In the genomic region with DNA sequence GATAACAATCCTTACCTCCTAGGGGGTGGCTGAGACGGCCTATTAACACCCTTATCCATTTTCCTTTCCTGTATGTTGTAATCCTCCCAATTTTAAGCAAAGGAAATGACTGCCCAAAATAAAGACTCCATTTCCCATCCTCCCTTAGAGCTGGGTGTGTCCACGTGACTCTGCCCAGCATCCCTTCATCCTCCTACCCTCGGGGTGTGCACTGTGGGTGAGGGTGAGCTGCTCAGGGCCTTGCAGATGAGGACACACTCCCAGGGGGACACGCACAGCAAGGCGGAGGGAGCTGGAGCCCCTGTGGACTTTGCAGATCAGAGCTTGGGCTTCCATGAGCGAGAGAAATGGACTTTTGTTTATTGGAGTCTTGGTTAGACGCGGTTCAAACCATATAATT, we compare ENCODE assay signal across 1 cellular context.
TF ChIP-seq lines count a peak whose summit lies in the region.

No MANE protein-coding gene starts in this region.

TF ChIP-seq in HepG2, 621 proteins besides CTCF, POLR2A, EP300 and RAD21:
- TF ChIP-seq ZNF616 (CRISPR knock-in tag; IDR thresholded peaks at IDR 0.05; ENCODE audit: low read depth) (no peak), FOSL2 (CRISPR knock-in tag; IDR thresholded peaks at IDR 0.05) (no peak), KMT2B (CRISPR knock-in tag; IDR thresholded peaks at IDR 0.05) (no peak), STAT5B (CRISPR knock-in tag; IDR thresholded peaks at IDR 0.05) (no peak), DNMT3B (CRISPR knock-in tag; conservative IDR thresholded peaks at IDR 0.05) (no peak), SRSF4 (IDR thresholded peaks at IDR 0.05; ENCODE audit: low read depth, low read length, poor library complexity, severe bottlenecking) (no peak), KLF15 (CRISPR knock-in tag; IDR thresholded peaks at IDR 0.05; ENCODE audit: borderline replicate concordance) (no peak), NFIC (IDR thresholded peaks at IDR 0.05; ENCODE audit: low read length) (no peak), PAF1 (CRISPR knock-in tag; IDR thresholded peaks at IDR 0.05) (no peak), PLRG1 (conservative IDR thresholded peaks at IDR 0.05) (no peak)
- TF ChIP-seq, protein P1, sequence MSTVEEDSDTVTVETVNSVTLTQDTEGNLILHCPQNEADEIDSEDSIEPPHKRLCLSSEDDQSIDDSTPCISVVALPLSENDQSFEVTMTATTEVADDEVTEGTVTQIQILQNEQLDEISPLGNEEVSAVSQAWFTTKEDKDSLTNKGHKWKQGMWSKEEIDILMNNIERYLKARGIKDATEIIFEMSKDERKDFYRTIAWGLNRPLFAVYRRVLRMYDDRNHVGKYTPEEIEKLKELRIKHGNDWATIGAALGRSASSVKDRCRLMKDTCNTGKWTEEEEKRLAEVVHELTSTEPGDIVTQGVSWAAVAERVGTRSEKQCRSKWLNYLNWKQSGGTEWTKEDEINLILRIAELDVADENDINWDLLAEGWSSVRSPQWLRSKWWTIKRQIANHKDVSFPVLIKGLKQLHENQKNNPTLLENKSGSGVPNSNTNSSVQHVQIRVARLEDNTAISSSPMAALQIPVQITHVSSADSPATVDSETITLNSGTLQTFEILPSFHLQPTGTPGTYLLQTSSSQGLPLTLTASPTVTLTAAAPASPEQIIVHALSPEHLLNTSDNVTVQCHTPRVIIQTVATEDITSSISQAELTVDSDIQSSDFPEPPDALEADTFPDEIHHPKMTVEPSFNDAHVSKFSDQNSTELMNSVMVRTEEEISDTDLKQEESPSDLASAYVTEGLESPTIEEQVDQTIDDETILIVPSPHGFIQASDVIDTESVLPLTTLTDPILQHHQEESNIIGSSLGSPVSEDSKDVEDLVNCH (CRISPR knock-in tag; IDR thresholded peaks at IDR 0.05): no peak
- TF ChIP-seq, protein P2, sequence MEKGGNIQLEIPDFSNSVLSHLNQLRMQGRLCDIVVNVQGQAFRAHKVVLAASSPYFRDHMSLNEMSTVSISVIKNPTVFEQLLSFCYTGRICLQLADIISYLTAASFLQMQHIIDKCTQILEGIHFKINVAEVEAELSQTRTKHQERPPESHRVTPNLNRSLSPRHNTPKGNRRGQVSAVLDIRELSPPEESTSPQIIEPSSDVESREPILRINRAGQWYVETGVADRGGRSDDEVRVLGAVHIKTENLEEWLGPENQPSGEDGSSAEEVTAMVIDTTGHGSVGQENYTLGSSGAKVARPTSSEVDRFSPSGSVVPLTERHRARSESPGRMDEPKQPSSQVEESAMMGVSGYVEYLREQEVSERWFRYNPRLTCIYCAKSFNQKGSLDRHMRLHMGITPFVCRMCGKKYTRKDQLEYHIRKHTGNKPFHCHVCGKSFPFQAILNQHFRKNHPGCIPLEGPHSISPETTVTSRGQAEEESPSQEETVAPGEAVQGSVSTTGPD (CRISPR knock-in tag; IDR thresholded peaks at IDR 0.05): no peak
- TF ChIP-seq, protein P3, sequence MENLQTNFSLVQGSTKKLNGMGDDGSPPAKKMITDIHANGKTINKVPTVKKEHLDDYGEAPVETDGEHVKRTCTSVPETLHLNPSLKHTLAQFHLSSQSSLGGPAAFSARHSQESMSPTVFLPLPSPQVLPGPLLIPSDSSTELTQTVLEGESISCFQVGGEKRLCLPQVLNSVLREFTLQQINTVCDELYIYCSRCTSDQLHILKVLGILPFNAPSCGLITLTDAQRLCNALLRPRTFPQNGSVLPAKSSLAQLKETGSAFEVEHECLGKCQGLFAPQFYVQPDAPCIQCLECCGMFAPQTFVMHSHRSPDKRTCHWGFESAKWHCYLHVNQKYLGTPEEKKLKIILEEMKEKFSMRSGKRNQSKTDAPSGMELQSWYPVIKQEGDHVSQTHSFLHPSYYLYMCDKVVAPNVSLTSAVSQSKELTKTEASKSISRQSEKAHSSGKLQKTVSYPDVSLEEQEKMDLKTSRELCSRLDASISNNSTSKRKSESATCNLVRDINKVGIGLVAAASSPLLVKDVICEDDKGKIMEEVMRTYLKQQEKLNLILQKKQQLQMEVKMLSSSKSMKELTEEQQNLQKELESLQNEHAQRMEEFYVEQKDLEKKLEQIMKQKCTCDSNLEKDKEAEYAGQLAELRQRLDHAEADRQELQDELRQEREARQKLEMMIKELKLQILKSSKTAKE (CRISPR knock-in tag; IDR thresholded peaks at IDR 0.05; ENCODE audit: borderline replicate concordance): no peak
- TF ChIP-seq, protein P4, sequence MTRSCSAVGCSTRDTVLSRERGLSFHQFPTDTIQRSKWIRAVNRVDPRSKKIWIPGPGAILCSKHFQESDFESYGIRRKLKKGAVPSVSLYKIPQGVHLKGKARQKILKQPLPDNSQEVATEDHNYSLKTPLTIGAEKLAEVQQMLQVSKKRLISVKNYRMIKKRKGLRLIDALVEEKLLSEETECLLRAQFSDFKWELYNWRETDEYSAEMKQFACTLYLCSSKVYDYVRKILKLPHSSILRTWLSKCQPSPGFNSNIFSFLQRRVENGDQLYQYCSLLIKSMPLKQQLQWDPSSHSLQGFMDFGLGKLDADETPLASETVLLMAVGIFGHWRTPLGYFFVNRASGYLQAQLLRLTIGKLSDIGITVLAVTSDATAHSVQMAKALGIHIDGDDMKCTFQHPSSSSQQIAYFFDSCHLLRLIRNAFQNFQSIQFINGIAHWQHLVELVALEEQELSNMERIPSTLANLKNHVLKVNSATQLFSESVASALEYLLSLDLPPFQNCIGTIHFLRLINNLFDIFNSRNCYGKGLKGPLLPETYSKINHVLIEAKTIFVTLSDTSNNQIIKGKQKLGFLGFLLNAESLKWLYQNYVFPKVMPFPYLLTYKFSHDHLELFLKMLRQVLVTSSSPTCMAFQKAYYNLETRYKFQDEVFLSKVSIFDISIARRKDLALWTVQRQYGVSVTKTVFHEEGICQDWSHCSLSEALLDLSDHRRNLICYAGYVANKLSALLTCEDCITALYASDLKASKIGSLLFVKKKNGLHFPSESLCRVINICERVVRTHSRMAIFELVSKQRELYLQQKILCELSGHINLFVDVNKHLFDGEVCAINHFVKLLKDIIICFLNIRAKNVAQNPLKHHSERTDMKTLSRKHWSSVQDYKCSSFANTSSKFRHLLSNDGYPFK (CRISPR knock-in tag; IDR thresholded peaks at IDR 0.05; ENCODE audit: borderline replicate concordance): no peak
- TF ChIP-seq, protein P5, sequence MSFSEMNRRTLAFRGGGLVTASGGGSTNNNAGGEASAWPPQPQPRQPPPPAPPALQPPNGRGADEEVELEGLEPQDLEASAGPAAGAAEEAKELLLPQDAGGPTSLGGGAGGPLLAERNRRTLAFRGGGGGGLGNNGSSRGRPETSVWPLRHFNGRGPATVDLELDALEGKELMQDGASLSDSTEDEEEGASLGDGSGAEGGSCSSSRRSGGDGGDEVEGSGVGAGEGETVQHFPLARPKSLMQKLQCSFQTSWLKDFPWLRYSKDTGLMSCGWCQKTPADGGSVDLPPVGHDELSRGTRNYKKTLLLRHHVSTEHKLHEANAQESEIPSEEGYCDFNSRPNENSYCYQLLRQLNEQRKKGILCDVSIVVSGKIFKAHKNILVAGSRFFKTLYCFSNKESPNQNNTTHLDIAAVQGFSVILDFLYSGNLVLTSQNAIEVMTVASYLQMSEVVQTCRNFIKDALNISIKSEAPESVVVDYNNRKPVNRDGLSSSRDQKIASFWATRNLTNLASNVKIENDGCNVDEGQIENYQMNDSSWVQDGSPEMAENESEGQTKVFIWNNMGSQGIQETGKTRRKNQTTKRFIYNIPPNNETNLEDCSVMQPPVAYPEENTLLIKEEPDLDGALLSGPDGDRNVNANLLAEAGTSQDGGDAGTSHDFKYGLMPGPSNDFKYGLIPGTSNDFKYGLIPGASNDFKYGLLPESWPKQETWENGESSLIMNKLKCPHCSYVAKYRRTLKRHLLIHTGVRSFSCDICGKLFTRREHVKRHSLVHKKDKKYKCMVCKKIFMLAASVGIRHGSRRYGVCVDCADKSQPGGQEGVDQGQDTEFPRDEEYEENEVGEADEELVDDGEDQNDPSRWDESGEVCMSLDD (CRISPR knock-in tag; IDR thresholded peaks at IDR 0.05; ENCODE audit: borderline replicate concordance): no peak
- TF ChIP-seq, protein P6, sequence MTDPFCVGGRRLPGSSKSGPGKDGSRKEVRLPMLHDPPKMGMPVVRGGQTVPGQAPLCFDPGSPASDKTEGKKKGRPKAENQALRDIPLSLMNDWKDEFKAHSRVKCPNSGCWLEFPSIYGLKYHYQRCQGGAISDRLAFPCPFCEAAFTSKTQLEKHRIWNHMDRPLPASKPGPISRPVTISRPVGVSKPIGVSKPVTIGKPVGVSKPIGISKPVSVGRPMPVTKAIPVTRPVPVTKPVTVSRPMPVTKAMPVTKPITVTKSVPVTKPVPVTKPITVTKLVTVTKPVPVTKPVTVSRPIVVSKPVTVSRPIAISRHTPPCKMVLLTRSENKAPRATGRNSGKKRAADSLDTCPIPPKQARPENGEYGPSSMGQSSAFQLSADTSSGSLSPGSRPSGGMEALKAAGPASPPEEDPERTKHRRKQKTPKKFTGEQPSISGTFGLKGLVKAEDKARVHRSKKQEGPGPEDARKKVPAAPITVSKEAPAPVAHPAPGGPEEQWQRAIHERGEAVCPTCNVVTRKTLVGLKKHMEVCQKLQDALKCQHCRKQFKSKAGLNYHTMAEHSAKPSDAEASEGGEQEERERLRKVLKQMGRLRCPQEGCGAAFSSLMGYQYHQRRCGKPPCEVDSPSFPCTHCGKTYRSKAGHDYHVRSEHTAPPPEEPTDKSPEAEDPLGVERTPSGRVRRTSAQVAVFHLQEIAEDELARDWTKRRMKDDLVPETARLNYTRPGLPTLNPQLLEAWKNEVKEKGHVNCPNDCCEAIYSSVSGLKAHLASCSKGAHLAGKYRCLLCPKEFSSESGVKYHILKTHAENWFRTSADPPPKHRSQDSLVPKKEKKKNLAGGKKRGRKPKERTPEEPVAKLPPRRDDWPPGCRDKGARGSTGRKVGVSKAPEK (CRISPR knock-in tag; IDR thresholded peaks at IDR 0.05; ENCODE audit: borderline replicate concordance): no peak
TF ChIP-seq in HepG2: peak in this region for 0.
